Comparison of ENCODE assay signal across 8 cellular contexts in genomic region chr13:73835138-73835721, GRCh38.
A peak's percentile ranks its signal among the peaks of the same experiment; 100 is the strongest.
DNase-seq lines count a peak whose midpoint lies in the region; ATAC-seq, FAIRE-seq and TF ChIP-seq lines count a peak whose summit lies in the region.

No MANE protein-coding gene starts in this region.

- no peak overlapping the region for H2BK15ac ChIP-seq in mesenchymal stem cell (ENCODE audit: low read depth, poor library complexity, severe bottlenecking)

- no peak overlapping the region for H3K23ac ChIP-seq in mesenchymal stem cell (ENCODE audit: low read length in 2 of 2)

- no peak overlapping the region for H3K4me2 ChIP-seq in mesenchymal stem cell (ENCODE audit: low read length, poor library complexity, severe bottlenecking)

- ATAC-seq in HG03097 (IDR thresholded peaks at IDR 0.05; ENCODE audit: low FRiP score, unreplicated experiment): peak; percentile 56

- no peak overlapping the region for H3K9ac ChIP-seq in mesenchymal stem cell (ENCODE audit: low read length)

- H4K91ac ChIP-seq in mesenchymal stem cell (ENCODE audit: low read length): no peak overlapping the region

- DNase-seq in AG09309 (ENCODE audit: low read depth): peak; percentile 8
- DNase-seq in GM12891 (ENCODE audit: insufficient read length, low spot score): no peak
- peak; percentile 78 for DNase-seq in NCI-H82 (lab: John Stamatoyannopoulos, UW)
- DNase-seq in coronary artery (ENCODE audit: low spot score): no peak
- peak; percentile 61 for DNase-seq in mesenchymal stem cell
- DNase-seq in stimulated activated naive CD4-positive, alpha-beta T cell treated with Interleukin-2 at 50 U/mL for 16 hours (lab: John Stamatoyannopoulos, UW): no peak
- no peak for DNase-seq in NCI-H187 treated with DMSO at 0.1 percent for 48 hours (lab: John Stamatoyannopoulos, UW)

- no peak overlapping the region for H2AFZ ChIP-seq in mesenchymal stem cell (ENCODE audit: low read depth, low read length)

- H3K9me3 ChIP-seq in mesenchymal stem cell (ENCODE audit: control insufficient read depth, low read length): no peaks in the 10 kb centered on the region

- H3K14ac ChIP-seq in mesenchymal stem cell (ENCODE audit: low read length in 2 of 2): no peak overlapping the region

- TF ChIP-seq CTCF in AG09309 (IDR thresholded peaks at IDR 0.05; ENCODE audit: control insufficient read depth, insufficient read depth, low read depth, low read length, missing control alignments) (peak; percentile 46), coronary artery (IDR thresholded peaks at IDR 0.05) (peak; percentile 27)

- H2BK12ac ChIP-seq in mesenchymal stem cell (ENCODE audit: low read length in 2 of 2): no peak overlapping the region

- no peak overlapping the region for H2AK5ac ChIP-seq in mesenchymal stem cell (ENCODE audit: low read length, severe bottlenecking)

- no peaks in the 10 kb centered on the region for H3K27me3 ChIP-seq in mesenchymal stem cell (ENCODE audit: control insufficient read depth in 1 of 2, insufficient read depth in 1 of 2, low read length in 2 of 2)

- no peak overlapping the region for H3K4ac ChIP-seq in mesenchymal stem cell (ENCODE audit: low read depth in 1 of 2, low read length in 2 of 2)

- 20% methylated on average over 2 of the region's 5 CpGs for whole genome bisulfite sequencing in mesenchymal stem cell

- H3K18ac ChIP-seq in mesenchymal stem cell (ENCODE audit: low read depth in 1 of 2, low read length in 2 of 2): no peak overlapping the region

- no peak overlapping the region for H4K8ac ChIP-seq in mesenchymal stem cell (ENCODE audit: low read length)

- TF ChIP-seq POLR2A in GM12891 (IDR thresholded peaks at IDR 0.05; ENCODE audit: low read depth, low read length): no peak

- H3K27ac ChIP-seq in coronary artery (no peak overlapping the region), mesenchymal stem cell (ENCODE audit: low read length, poor library complexity, severe bottlenecking) (no peak overlapping the region)

- no peak overlapping the region for H3K4me3 ChIP-seq in AG09309 (ENCODE audit: control insufficient read depth, low read depth, low read length)
- no peak overlapping the region for H3K4me3 ChIP-seq in coronary artery
- no peak overlapping the region for H3K4me3 ChIP-seq in mesenchymal stem cell (ENCODE audit: insufficient read depth in 1 of 2, low read depth in 1 of 2, low read length in 2 of 2)

- H3K79me1 ChIP-seq in mesenchymal stem cell (replicated peaks; ENCODE audit: low read length, poor library complexity, severe bottlenecking): peaks cover 26% of the 10 kb centered on the region

- H3K36me3 ChIP-seq in mesenchymal stem cell (ENCODE audit: control insufficient read depth in 1 of 2, insufficient read depth in 2 of 2, low read depth in 1 of 2, low read length in 2 of 2): no peaks in the 10 kb centered on the region

- no peak overlapping the region for H2BK5ac ChIP-seq in mesenchymal stem cell (ENCODE audit: low read depth, low read length, poor library complexity, severe bottlenecking)

- FAIRE-seq in GM12891 (lab: Jason Lieb, UNC): peak; percentile 65

- no peak overlapping the region for H2BK120ac ChIP-seq in mesenchymal stem cell (ENCODE audit: low read depth, low read length)

- H3K4me1 ChIP-seq in mesenchymal stem cell (ENCODE audit: control insufficient read depth, insufficient read depth, low read depth, low read length): no peaks in the 10 kb centered on the region

TF ChIP-seq in GM12891, 5 proteins besides CTCF, POLR2A, EP300 and RAD21:
- TF ChIP-seq POLR2AphosphoS5 (IDR thresholded peaks at IDR 0.05; ENCODE audit: low read depth, low read length): no peak
- no peak for TF ChIP-seq TAF1 (IDR thresholded peaks at IDR 0.05; ENCODE audit: low read depth, low read length)
- TF ChIP-seq POU2F2 (IDR thresholded peaks at IDR 0.05; ENCODE audit: low read depth, low read length): no peak
- no peak for TF ChIP-seq SPI1 (IDR thresholded peaks at IDR 0.05; ENCODE audit: low read depth, low read length)
- no peak for TF ChIP-seq PAX5 (IDR thresholded peaks at IDR 0.05; ENCODE audit: insufficient read depth, low read length, severe bottlenecking)

Comparison
In these comparisons a context has a peak if more than half of its experiments do, and no peak if none do; other contexts are left out.
1. DNase-seq: peak in AG09309 (single experiment), NCI-H82 (single experiment) and mesenchymal stem cell (single experiment); none in GM12891 (single experiment), coronary artery (single experiment), stimulated activated naive CD4-positive, alpha-beta T cell treated with Interleukin-2 at 50 U/mL for 16 hours (single experiment) and NCI-H187 treated with DMSO at 0.1 percent for 48 hours (single experiment).